ENCODE assay signal across 19 cellular contexts in genomic region chr9:71504636-71505035, GRCh38.
"Had no signal": no experiment of that assay in that cellular context is flagged by ENCODE, and none has a peak within 500 bp of the region (broad histone marks: within the 10 kb centered on the region; RNA-seq: fewer than 3 reads in every experiment).

No MANE protein-coding gene starts in this region.

- H3K9me3 Mint-ChIP-seq: immature natural killer cell had no signal

- H3K36me3 Mint-ChIP-seq: immature natural killer cell, memory B cell, T-cell had no signal

- ATAC-seq: left lung; mucosa of descending colon; naive thymus-derived CD4-positive, alpha-beta T cell; T-cell had no signal

- DNase-seq: activated CD4-positive, alpha-beta T cell treated with anti-CD3 and anti-CD28 coated beads for 1 hour; activated CD4-positive, alpha-beta T cell treated with anti-CD3 and anti-CD28 coated beads, Interleukin-2, amount 50 U/mL, for 4 hours; activated naive CD4-positive, alpha-beta T cell treated with anti-CD3 and anti-CD28 coated beads, Interleukin-2, amount 50 U/mL, for 16 hours; activated T-cell treated with anti-CD3 and anti-CD28 coated beads, Interleukin-2, amount 50 U/mL, for 24 hours; caudate nucleus; foreskin melanocyte; head of caudate nucleus; immature natural killer cell; left lung; mucosa of descending colon; naive thymus-derived CD4-positive, alpha-beta T cell; stimulated activated CD4-positive, alpha-beta T cell treated with anti-CD3 and anti-CD28 coated beads, Interleukin-2, amount 100 ng/mL, for 48 hours; stimulated activated naive CD4-positive, alpha-beta T cell; T-cell; T-helper 9 cell had no signal

- H3K27ac Mint-ChIP-seq: activated T-cell treated with anti-CD3 and anti-CD28 coated beads, Interleukin-2, amount 50 U/mL, for 24 hours; immature natural killer cell; memory B cell; naive thymus-derived CD4-positive, alpha-beta T cell; T-cell had no signal

- H3K4me1 Mint-ChIP-seq: immature natural killer cell; memory B cell; naive thymus-derived CD4-positive, alpha-beta T cell had no signal

- H3K27ac ChIP-seq: left lung, neutrophil, tibial nerve, vagina had no signal

- H3K4me3 Mint-ChIP-seq: activated T-cell treated with anti-CD3 and anti-CD28 coated beads, Interleukin-2, amount 50 U/mL, for 24 hours; immature natural killer cell; memory B cell; naive thymus-derived CD4-positive, alpha-beta T cell; T-cell had no signal
